In the genomic region with DNA sequence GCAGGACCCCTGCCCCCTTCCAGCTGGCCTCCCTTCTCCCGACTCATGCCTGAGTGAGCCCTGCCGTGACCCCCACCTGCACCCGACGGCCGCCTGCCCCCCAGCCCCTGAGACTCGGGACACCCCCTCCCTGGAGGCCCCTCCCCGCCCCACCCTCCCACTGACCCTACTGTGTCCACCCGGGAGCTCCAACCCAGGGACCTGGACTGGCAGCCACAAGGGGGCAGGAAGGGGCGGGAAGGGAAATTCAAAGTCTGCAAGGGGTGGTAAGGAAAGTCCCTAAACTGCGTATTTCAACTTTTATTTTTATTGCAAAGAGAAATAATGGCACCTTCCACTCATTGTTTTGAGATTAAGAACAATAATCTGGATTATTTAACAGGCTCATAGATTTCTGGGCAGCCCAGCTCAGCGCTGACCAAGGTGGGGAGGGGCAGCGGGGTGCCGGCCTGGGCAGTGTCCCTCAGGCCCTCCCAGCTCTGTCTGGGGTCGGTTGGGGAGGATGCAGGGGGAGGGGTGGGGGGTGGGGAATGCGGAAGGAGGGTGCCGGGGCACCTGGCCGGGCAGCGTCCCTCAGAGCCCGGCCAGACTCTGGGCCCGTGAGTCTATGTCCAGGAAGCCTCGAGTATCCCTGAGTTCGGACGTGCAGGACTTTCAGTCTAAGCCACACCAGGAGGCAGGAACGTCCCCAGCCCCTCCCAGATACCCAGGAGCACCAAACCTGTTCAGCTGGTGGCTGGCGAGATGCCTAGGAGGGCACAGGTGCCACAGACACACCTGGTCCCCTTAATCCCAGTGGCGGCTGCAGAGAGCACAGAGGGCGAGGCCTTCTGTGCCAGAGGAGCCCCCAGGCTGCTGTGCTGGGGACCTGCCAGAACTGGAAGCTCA, we compare ENCODE assay signal across 6 cellular contexts. TPM values are rescaled to one million over a fixed set of nuclear protein-coding genes. Genes with fewer than 3 reads are reported as not detected.
DNase-seq lines count a peak whose midpoint lies in the region; ATAC-seq, FAIRE-seq and TF ChIP-seq lines count a peak whose summit lies in the region.

No MANE protein-coding gene starts in this region.

- no peaks in the 10 kb centered on the region for H3K27me3 Mint-ChIP-seq in type B pancreatic cell

- peak overlapping the region; percentile 33 for H3K4me3 ChIP-seq in fibroblast of pulmonary artery (replicated peaks; ENCODE audit: low read depth, low read length)

- FAIRE-seq in GM18507 (lab: Jason Lieb, UNC) (peak; percentile 33), GM12891 (lab: Jason Lieb, UNC) (no peak)

- ATAC-seq in GM18502 (IDR thresholded peaks at IDR 0.05; ENCODE audit: poor library complexity, unreplicated experiment) = no peak

- H3K36me3 Mint-ChIP-seq in type B pancreatic cell = no peaks in the 10 kb centered on the region

- H3K4me1 Mint-ChIP-seq in type B pancreatic cell (ENCODE audit: unreplicated experiment) = peaks cover 3% of the 10 kb centered on the region

- TF ChIP-seq CTCF in fibroblast of pulmonary artery (IDR thresholded peaks at IDR 0.05; ENCODE audit: low read length, missing control alignments) (no peak), type B pancreatic cell (conservative IDR thresholded peaks at IDR 0.05) (peak; percentile 63)

- DNase-seq in GM18507 (ENCODE audit: extremely low spot score, insufficient read length, low read depth) (no peak), OCI-M1 (lab: John Stamatoyannopoulos, UW) (peak; percentile 73), fibroblast of pulmonary artery (ENCODE audit: low read depth) (peak; percentile 38), type B pancreatic cell (ENCODE audit: extremely low spot score, unreplicated experiment) (no peak), GM12891 (ENCODE audit: insufficient read length, low spot score) (no peak)

- peak overlapping the region; percentile 41 for H3K4me3 Mint-ChIP-seq in type B pancreatic cell

- TF ChIP-seq POLR2A in GM12891 (IDR thresholded peaks at IDR 0.05; ENCODE audit: low read depth, low read length) = no peak

- no peak overlapping the region for H3K27ac Mint-ChIP-seq in type B pancreatic cell

- H3K9me3 Mint-ChIP-seq in type B pancreatic cell = no peaks in the 10 kb centered on the region

TF ChIP-seq in GM12891, 5 proteins besides CTCF, POLR2A, EP300 and RAD21:
- no peak for TF ChIP-seq POLR2AphosphoS5 (IDR thresholded peaks at IDR 0.05; ENCODE audit: low read depth, low read length)
- TF ChIP-seq PAX5 (IDR thresholded peaks at IDR 0.05; ENCODE audit: insufficient read depth, low read length, severe bottlenecking) = no peak
- TF ChIP-seq POU2F2 (IDR thresholded peaks at IDR 0.05; ENCODE audit: low read depth, low read length) = no peak

RNA-seq across cellular contexts. Expression of a gene that starts 1.3 kb away (rescaled TPM):
- total RNA-seq in type B pancreatic cell (ENCODE audit: low replicate concordance) = 0.12 and 0.21 TPM in 2 replicates
- polyA plus RNA-seq in GM12891 (2012; ENCODE audit: low read depth, missing spikeins) = 0.19 TPM

RNA-seq across cellular contexts. Expression of a gene that starts 9.1 kb away (rescaled TPM):
- total RNA-seq in type B pancreatic cell (ENCODE audit: low replicate concordance) = not detected in 2 replicates
- polyA plus RNA-seq in GM12891 (2012; ENCODE audit: low read depth, missing spikeins) = not detected

RNA-seq across cellular contexts. Expression of a gene that starts 15.5 kb away (rescaled TPM):
- total RNA-seq in type B pancreatic cell (ENCODE audit: low replicate concordance) = 0.52 and 1.4 TPM in 2 replicates
- polyA plus RNA-seq in GM12891 (2012; ENCODE audit: low read depth, missing spikeins) = 0.72 TPM

RNA-seq across cellular contexts. Expression of a gene that starts 17.9 kb away (rescaled TPM):
- total RNA-seq in type B pancreatic cell (ENCODE audit: low replicate concordance) = 280 and 422 TPM in 2 replicates
- polyA plus RNA-seq in GM12891 (2012; ENCODE audit: low read depth, missing spikeins) = 60.0 TPM

RNA-seq across cellular contexts. Expression of a gene that starts 35.6 kb away (rescaled TPM):
- 24.2 and 43.1 TPM in 2 replicates for total RNA-seq in type B pancreatic cell (ENCODE audit: low replicate concordance)
- 12.6 TPM for polyA plus RNA-seq in GM12891 (2012; ENCODE audit: low read depth, missing spikeins)

Comparison
In these comparisons a context has a peak if more than half of its experiments do, and no peak if none do; other contexts are left out.
1. DNase-seq: peak in OCI-M1 (single experiment) and fibroblast of pulmonary artery (single experiment); none in GM18507 (single experiment), type B pancreatic cell (single experiment) and GM12891 (single experiment).